In genomic region chr13:114261328-114261965, GRCh38 we compare ENCODE assay signal across 13 cellular contexts. TPM values are rescaled to one million over a fixed set of nuclear protein-coding genes. Genes with fewer than 3 reads are reported as not detected.
A peak's percentile ranks its signal among the peaks of the same experiment; 100 is the strongest.
DNase-seq lines count a peak whose midpoint lies in the region; ATAC-seq and TF ChIP-seq lines count a peak whose summit lies in the region.
"Had no signal": no experiment of that assay in that cellular context is flagged by ENCODE, and none has a peak within 500 bp of the region (broad histone marks: within the 10 kb centered on the region; RNA-seq: fewer than 3 reads in every experiment).

No MANE protein-coding gene starts in this region.

- H4K12ac ChIP-seq in trophoblast cell (ENCODE audit: low read depth, low read length): no peak overlapping the region

- H3K27me3 Mint-ChIP-seq in CD4-positive, CD25-positive, alpha-beta regulatory T cell: no peaks in the 10 kb centered on the region
- H3K27me3 Mint-ChIP-seq in H9 (ENCODE audit: low read depth) (no peaks in the 10 kb centered on the region; the same call in 1 of the 2 replicates), neural progenitor cell (ENCODE audit: insufficient read depth, low read depth) (no peaks in the 10 kb centered on the region)
- H3K27me3 Mint-ChIP-seq in central memory CD8-positive, alpha-beta T cell: no peaks in the 10 kb centered on the region

- H2BK20ac ChIP-seq in H9 (ENCODE audit: low read depth, low read length, poor library complexity, severe bottlenecking): no peak overlapping the region

- no peaks in the 10 kb centered on the region for H3K23me2 ChIP-seq in H9 (ENCODE audit: insufficient read length, low read depth, low read length, poor library complexity, severe bottlenecking)

- WGBS in H9 (ENCODE audit: extremely low coverage, insufficient read length, low lambda C conversion rate): no CpG with 5 or more reads among the region's 3 CpGs
- no CpG with 5 or more reads among the region's 3 CpGs for WGBS in mesendoderm (ENCODE audit: extremely low coverage, insufficient coverage, low lambda C conversion rate)
- WGBS in trophoblast cell (ENCODE audit: extremely low coverage, insufficient coverage, insufficient read length): no CpG with 5 or more reads among the region's 3 CpGs

- no peaks in the 10 kb centered on the region for H3K9me3 Mint-ChIP-seq in CD4-positive, CD25-positive, alpha-beta regulatory T cell
- H3K9me3 Mint-ChIP-seq in H9 (no peaks in the 10 kb centered on the region), neural progenitor cell (no peaks in the 10 kb centered on the region)
- H3K9me3 Mint-ChIP-seq in central memory CD8-positive, alpha-beta T cell: no peaks in the 10 kb centered on the region
- H3K9me3 Mint-ChIP-seq: CD14-positive monocyte had no signal

- H4K20me1 ChIP-seq in H9 (ENCODE audit: control insufficient read depth, insufficient read depth, insufficient read length) (no peaks in the 10 kb centered on the region), neural progenitor cell (ENCODE audit: low read depth) (no peaks in the 10 kb centered on the region)

- peak overlapping the region in 2 of 4 donors; percentile 40 to 67 for H3K4me3 Mint-ChIP-seq in CD4-positive, CD25-positive, alpha-beta regulatory T cell
- H3K4me3 Mint-ChIP-seq in H9 (no peak overlapping the region), neural progenitor cell (no peak overlapping the region)
- H3K4me3 Mint-ChIP-seq in central memory CD8-positive, alpha-beta T cell: peak overlapping the region; percentile 27
- H3K4me3 Mint-ChIP-seq: CD14-positive monocyte had no signal

- H2BK12ac ChIP-seq in H9 (ENCODE audit: insufficient read length, low read depth, low read length) (no peak overlapping the region), trophoblast cell (ENCODE audit: low read length) (no peak overlapping the region)

- H3T11ph ChIP-seq in H9 (ENCODE audit: low read length): no peak overlapping the region

- H3K14ac ChIP-seq in H9 (ENCODE audit: insufficient read depth, low read length) (no peak overlapping the region), trophoblast cell (ENCODE audit: low read length) (no peak overlapping the region)

- H4K91ac ChIP-seq in H9 (ENCODE audit: insufficient read length, low read depth, low read length) (no peak overlapping the region), trophoblast cell (ENCODE audit: low read depth, low read length) (no peak overlapping the region)

- no peak overlapping the region for H3K27ac ChIP-seq in CD4-positive, CD25-positive, alpha-beta regulatory T cell (ENCODE audit: insufficient read depth, low read length, poor library complexity, severe bottlenecking)
- H3K27ac ChIP-seq in H9 (ENCODE audit: insufficient read length, low read depth, low read length) (no peak overlapping the region), mesendoderm (ENCODE audit: low read depth, low read length) (peak overlapping the region; percentile 77), neural progenitor cell (no peak overlapping the region), trophoblast cell (ENCODE audit: low read depth, low read length) (no peak overlapping the region), left lung (no peak overlapping the region)
- H3K27ac ChIP-seq: dorsolateral prefrontal cortex, SK-N-MC had no signal

- peaks cover 21 to 45% (median 26%) of the 10 kb centered on the region in 4 donors for H3K4me1 Mint-ChIP-seq in CD4-positive, CD25-positive, alpha-beta regulatory T cell
- H3K4me1 Mint-ChIP-seq in H9 (peaks cover 9 to 12% of the 10 kb centered on the region in 2 experiments), neural progenitor cell (no peaks in the 10 kb centered on the region)
- peaks cover 47% of the 10 kb centered on the region for H3K4me1 Mint-ChIP-seq in central memory CD8-positive, alpha-beta T cell

- DNase-seq in CD4-positive, CD25-positive, alpha-beta regulatory T cell: no peak
- no peak for DNase-seq in H9
- DNase-seq in central memory CD8-positive, alpha-beta T cell (ENCODE audit: low spot score in 2 of 2): no peak
- DNase-seq in mesendoderm: peak; percentile 91
- DNase-seq in neural progenitor cell (ENCODE audit: low spot score): no peak
- no peak for DNase-seq in trophoblast cell
- DNase-seq in left lung: no peak
- DNase-seq: dorsolateral prefrontal cortex; MV-4-11; stimulated activated CD4-positive, alpha-beta T cell treated with anti-CD3 and anti-CD28 coated beads, Interleukin-4, amount 100 ng/mL, for 1 hour had no signal

- H2BK15ac ChIP-seq in H9 (ENCODE audit: low read depth, low read length) (no peak overlapping the region), mesendoderm (replicated peaks; ENCODE audit: low read depth) (no peak overlapping the region)

- H3K27ac Mint-ChIP-seq in CD4-positive, CD25-positive, alpha-beta regulatory T cell: peak overlapping the region in 2 of 3 donors; percentile 63 to 81
- peak overlapping the region in 2 of 3 experiments; percentile 26 to 62; a peak in 5 of 7 replicates for H3K27ac Mint-ChIP-seq in H9
- peak overlapping the region; percentile 83 for H3K27ac Mint-ChIP-seq in central memory CD8-positive, alpha-beta T cell (ENCODE audit: low read depth)
- H3K27ac Mint-ChIP-seq in neural progenitor cell: no peak overlapping the region

- H3K23ac ChIP-seq in H9 (ENCODE audit: insufficient read length, low read depth, low read length) (no peak overlapping the region), mesendoderm (ENCODE audit: low read length) (no peak overlapping the region), trophoblast cell (ENCODE audit: low read length) (no peak overlapping the region)

- H3K36me3 Mint-ChIP-seq in CD4-positive, CD25-positive, alpha-beta regulatory T cell: peaks cover 70% of the 10 kb centered on the region
- H3K36me3 Mint-ChIP-seq in H9 (ENCODE audit: insufficient read depth in 1 of 3, low read depth in 3 of 3): peaks cover 47 to 88% (median 83%) of the 10 kb centered on the region in 3 experiments; a peak in 6 of 7 replicates
- H3K36me3 Mint-ChIP-seq in central memory CD8-positive, alpha-beta T cell (ENCODE audit: insufficient read depth): peaks cover 56% of the 10 kb centered on the region
- peaks cover 34% of the 10 kb centered on the region for H3K36me3 Mint-ChIP-seq in neural progenitor cell

- H3K56ac ChIP-seq in H9 (ENCODE audit: insufficient read length, low read depth, low read length) (no peak overlapping the region), mesendoderm (ENCODE audit: low read length) (peak overlapping the region; percentile 59)

- no peaks in the 10 kb centered on the region for H3F3A ChIP-seq in neural progenitor cell (ENCODE audit: low read depth)

- H3K79me2 ChIP-seq in H9 (ENCODE audit: insufficient read depth, low read length): no peaks in the 10 kb centered on the region
- H3K79me2 ChIP-seq in mesendoderm (ENCODE audit: control insufficient read depth, insufficient read depth, low read length): no peaks in the 10 kb centered on the region
- no peaks in the 10 kb centered on the region for H3K79me2 ChIP-seq in neural progenitor cell (ENCODE audit: low read depth)
- no peaks in the 10 kb centered on the region for H3K79me2 ChIP-seq in trophoblast cell (ENCODE audit: control insufficient read depth, insufficient read depth, low read length, poor library complexity)

- peaks cover 13% of the 10 kb centered on the region for H3K4me1 ChIP-seq in CD4-positive, CD25-positive, alpha-beta regulatory T cell (ENCODE audit: control insufficient read depth, insufficient read depth, low read length, poor library complexity, severe bottlenecking)
- H3K4me1 ChIP-seq in H9 (ENCODE audit: insufficient read depth, low read length): no peaks in the 10 kb centered on the region
- peaks cover 2% of the 10 kb centered on the region for H3K4me1 ChIP-seq in mesendoderm (ENCODE audit: control insufficient read depth, low read depth, low read length)
- H3K4me1 ChIP-seq in neural progenitor cell: no peaks in the 10 kb centered on the region
- H3K4me1 ChIP-seq in trophoblast cell (ENCODE audit: control insufficient read depth in 1 of 2, insufficient read depth in 2 of 2, low read length in 2 of 2): no peaks in the 10 kb centered on the region
- no peaks in the 10 kb centered on the region for H3K4me1 ChIP-seq in left lung

- no peaks in the 10 kb centered on the region for H3K79me1 ChIP-seq in H9 (ENCODE audit: insufficient read depth, low read depth, low read length, poor library complexity, severe bottlenecking)
- peaks cover 2% of the 10 kb centered on the region for H3K79me1 ChIP-seq in mesendoderm (ENCODE audit: low read length)
- no peaks in the 10 kb centered on the region for H3K79me1 ChIP-seq in trophoblast cell (ENCODE audit: low read length)

- H3K18ac ChIP-seq in H9 (ENCODE audit: insufficient read length, low read depth, low read length) (no peak overlapping the region), mesendoderm (ENCODE audit: low read length) (no peak overlapping the region), trophoblast cell (ENCODE audit: low read length) (no peak overlapping the region)

- H3K4me3 ChIP-seq in CD4-positive, CD25-positive, alpha-beta regulatory T cell (ENCODE audit: low read depth, low read length): no peak overlapping the region
- H3K4me3 ChIP-seq in mesendoderm (ENCODE audit: low read length) (no peak overlapping the region), neural progenitor cell (no peak overlapping the region), trophoblast cell (ENCODE audit: low read depth, low read length) (no peak overlapping the region), left lung (no peak overlapping the region)
- H3K4me3 ChIP-seq: dorsolateral prefrontal cortex, SK-N-MC had no signal

- no peak overlapping the region for H2AFZ ChIP-seq in H9 (ENCODE audit: low read length)
- no peak overlapping the region for H2AFZ ChIP-seq in neural progenitor cell (replicated peaks)
- H2AFZ ChIP-seq in trophoblast cell (ENCODE audit: insufficient read depth, low read length, poor library complexity): no peak overlapping the region

- H2BK5ac ChIP-seq in H9 (ENCODE audit: insufficient read length, low read length): no peak overlapping the region
- no peak overlapping the region for H2BK5ac ChIP-seq in mesendoderm (ENCODE audit: low read length)
- no peak overlapping the region for H2BK5ac ChIP-seq in trophoblast cell (ENCODE audit: low read depth, low read length, poor library complexity)

- peaks cover 75% of the 10 kb centered on the region for H3K36me3 ChIP-seq in CD4-positive, CD25-positive, alpha-beta regulatory T cell (ENCODE audit: control insufficient read depth, insufficient read depth, low read length)
- H3K36me3 ChIP-seq in mesendoderm (ENCODE audit: control insufficient read depth, insufficient read depth, low read length) (peaks cover 11% of the 10 kb centered on the region), neural progenitor cell (peaks cover 11% of the 10 kb centered on the region), trophoblast cell (ENCODE audit: control insufficient read depth in 1 of 2, insufficient read depth in 2 of 2, low read length in 2 of 2) (peaks cover 39 to 56% of the 10 kb centered on the region in 2 experiments), left lung (peaks cover 0 to 100% of the 10 kb centered on the region in 2 donors)

- H3K27me3 ChIP-seq in CD4-positive, CD25-positive, alpha-beta regulatory T cell (ENCODE audit: control insufficient read depth, insufficient read depth, low read length): no peaks in the 10 kb centered on the region
- no peaks in the 10 kb centered on the region for H3K27me3 ChIP-seq in H9 (ENCODE audit: insufficient read depth, low read length)
- H3K27me3 ChIP-seq in mesendoderm (ENCODE audit: insufficient read depth, low read length, poor library complexity): no peaks in the 10 kb centered on the region
- no peaks in the 10 kb centered on the region for H3K27me3 ChIP-seq in neural progenitor cell
- no peaks in the 10 kb centered on the region for H3K27me3 ChIP-seq in trophoblast cell (ENCODE audit: insufficient read depth, low read length)
- H3K27me3 ChIP-seq in left lung: no peaks in the 10 kb centered on the region
- H3K27me3 ChIP-seq: dorsolateral prefrontal cortex had no signal

- intact Hi-C loops in left lung (cut with DNase I): no loop called here

- TF ChIP-seq CTCF in H9 (conservative IDR thresholded peaks at IDR 0.05) (no peak), neural progenitor cell (IDR thresholded peaks at IDR 0.05) (no peak), left lung (IDR thresholded peaks at IDR 0.05) (no peak)

- no peak overlapping the region for H4K5ac ChIP-seq in H9 (ENCODE audit: insufficient read length, low read depth, low read length)
- H4K5ac ChIP-seq in mesendoderm (ENCODE audit: low read length): no peak overlapping the region

- H3K4ac ChIP-seq in H9 (ENCODE audit: low read depth, low read length): no peak overlapping the region
- H3K4ac ChIP-seq in mesendoderm (ENCODE audit: low read depth, low read length): no peak overlapping the region
- H3K4ac ChIP-seq in trophoblast cell (ENCODE audit: low read depth, low read length): no peak overlapping the region

- H2AK5ac ChIP-seq in H9 (ENCODE audit: insufficient read length, low read length) (no peak overlapping the region), mesendoderm (ENCODE audit: low read length) (no peak overlapping the region), trophoblast cell (ENCODE audit: low read length) (no peak overlapping the region)

- H4K8ac ChIP-seq in H9 (replicated peaks; ENCODE audit: insufficient read length, low read depth, low read length) (no peak overlapping the region), mesendoderm (ENCODE audit: low read depth, low read length) (no peak overlapping the region), trophoblast cell (ENCODE audit: low read depth, low read length) (no peak overlapping the region)

- H2BK120ac ChIP-seq in H9 (ENCODE audit: low read depth, low read length, poor library complexity, severe bottlenecking): no peak overlapping the region
- no peak overlapping the region for H2BK120ac ChIP-seq in mesendoderm (ENCODE audit: low read depth, low read length)
- H2BK120ac ChIP-seq in trophoblast cell (ENCODE audit: insufficient read depth, low read length, poor library complexity): no peak overlapping the region

- no peak overlapping the region for H3K9ac ChIP-seq in H9 (ENCODE audit: extremely low read depth, insufficient read length, low read length)
- H3K9ac ChIP-seq in mesendoderm (ENCODE audit: low read length): no peak overlapping the region
- no peak overlapping the region for H3K9ac ChIP-seq in neural progenitor cell
- no peak overlapping the region for H3K9ac ChIP-seq in trophoblast cell (ENCODE audit: low read length)

- no peak for ATAC-seq in CD4-positive, CD25-positive, alpha-beta regulatory T cell (ENCODE audit: low read depth in 2 of 2)
- ATAC-seq in central memory CD8-positive, alpha-beta T cell (replicated peaks; ENCODE audit: extremely low read depth, poor library complexity, severe bottlenecking): no peak
- ATAC-seq in left lung (no peak), GM21447 (IDR thresholded peaks at IDR 0.05; ENCODE audit: unreplicated experiment) (no peak)

- H3K9me3 ChIP-seq in CD4-positive, CD25-positive, alpha-beta regulatory T cell (ENCODE audit: control insufficient read depth in 2 of 2, low read length in 2 of 2): no peaks in the 10 kb centered on the region
- H3K9me3 ChIP-seq in H9 (ENCODE audit: control insufficient read depth, low read depth, low read length) (no peaks in the 10 kb centered on the region), neural progenitor cell (ENCODE audit: low read depth) (no peaks in the 10 kb centered on the region), trophoblast cell (ENCODE audit: insufficient read depth, low read depth, low read length) (no peaks in the 10 kb centered on the region), left lung (no peaks in the 10 kb centered on the region)

- no peak overlapping the region for H3K4me2 ChIP-seq in H9 (ENCODE audit: insufficient read depth, insufficient read length, low read length)
- no peak overlapping the region for H3K4me2 ChIP-seq in mesendoderm (ENCODE audit: low read length)
- H3K4me2 ChIP-seq in neural progenitor cell: no peak overlapping the region
- H3K4me2 ChIP-seq in trophoblast cell (ENCODE audit: low read length): no peak overlapping the region

RNA-seq across cellular contexts. Expression of gene UPF3A, which starts 20.0 kb away (rescaled TPM):
- total RNA-seq in CD4-positive, CD25-positive, alpha-beta regulatory T cell: 50.0 TPM
- 10 to 100 TPM; 14.5 to 30.7 (median 16.4) TPM for polyA plus RNA-seq in CD4-positive, CD25-positive, alpha-beta regulatory T cell
- total RNA-seq in H9 (2021) (81.8 and 85.0 TPM in 2 replicates), neural progenitor cell (ENCODE audit: low replicate concordance) (60.1 and 74.4 TPM in 2 replicates), left lung (10 to 100 TPM; 32.3 to 42.6 TPM)
- 62.2 TPM for polyA plus RNA-seq in mesendoderm (2013, experiment 1 of 2)
- 61.0 TPM for polyA plus RNA-seq in mesendoderm (2013, experiment 2 of 2)
- 52.6 and 53.2 TPM in 2 replicates for polyA plus RNA-seq in trophoblast cell (2013)

RNA-seq across cellular contexts. Expression of gene CDC16, which starts 26.8 kb away (rescaled TPM):
- total RNA-seq in CD4-positive, CD25-positive, alpha-beta regulatory T cell: 56.8 TPM
- 10 to 100 TPM; 16.1 to 27.8 (median 20.6) TPM for polyA plus RNA-seq in CD4-positive, CD25-positive, alpha-beta regulatory T cell
- total RNA-seq in H9 (2021): 86.9 and 91.9 TPM in 2 replicates
- 64.0 TPM for polyA plus RNA-seq in mesendoderm (2013, experiment 1 of 2)
- 63.4 TPM for polyA plus RNA-seq in mesendoderm (2013, experiment 2 of 2)
- 53.1 and 69.6 TPM in 2 replicates for total RNA-seq in neural progenitor cell (ENCODE audit: low replicate concordance)
- polyA plus RNA-seq in trophoblast cell (2013): 48.8 and 50.6 TPM in 2 replicates
- total RNA-seq in left lung: 10 to 100 TPM; 59.8 to 63.6 TPM

RNA-seq across cellular contexts. Expression of gene CHAMP1, which starts 52.9 kb away (rescaled TPM):
- total RNA-seq in CD4-positive, CD25-positive, alpha-beta regulatory T cell: 12.9 TPM
- 1 to 10 TPM; 7.8 to 9.6 (median 8.6) TPM for polyA plus RNA-seq in CD4-positive, CD25-positive, alpha-beta regulatory T cell
- total RNA-seq in H9 (2021) (57.8 and 62.1 TPM in 2 replicates), neural progenitor cell (ENCODE audit: low replicate concordance) (25.4 and 35.3 TPM in 2 replicates), left lung (10 to 100 TPM; 20.9 to 22.7 TPM)
- 57.6 TPM for polyA plus RNA-seq in mesendoderm (2013, experiment 1 of 2)
- polyA plus RNA-seq in mesendoderm (2013, experiment 2 of 2): 55.4 TPM
- polyA plus RNA-seq in trophoblast cell (2013): 21.9 and 22.6 TPM in 2 replicates
